Comparison of ENCODE assay signal across 12 cellular contexts in genomic region chr15:37093480-37094410, GRCh38. TPM values are rescaled to one million over a fixed set of nuclear protein-coding genes. Genes with fewer than 3 reads are reported as not detected.
DNase-seq lines count a peak whose midpoint lies in the region; ATAC-seq and TF ChIP-seq lines count a peak whose summit lies in the region.
"Had no signal": no experiment of that assay in that cellular context is flagged by ENCODE, and none has a peak within 500 bp of the region (broad histone marks: within the 10 kb centered on the region; RNA-seq: fewer than 3 reads in every experiment).

No MANE protein-coding gene starts in this region.

- peaks cover 0 to 21% of the 10 kb centered on the region in 2 donors for H3K4me1 ChIP-seq in ascending aorta
- H3K4me1 ChIP-seq in right cardiac atrium (ENCODE audit: control insufficient read depth, insufficient read depth, low read length): peaks cover 2% of the 10 kb centered on the region

- peak; percentile 83 for DNase-seq in HCEC 1CT
- DNase-seq in ascending aorta (ENCODE audit: low spot score in 2 of 2): no peak
- DNase-seq in right cardiac atrium: peak in 1 of 3 donors; percentile 28
- no peak for DNase-seq in retinal pigment epithelial cell (ENCODE audit: low read depth)
- DNase-seq in DMS79 treated with DMSO at 0.1 percent for 48 hours (lab: John Stamatoyannopoulos, UW): no peak
- no peak for DNase-seq in OCI-M2 (lab: John Stamatoyannopoulos, UW; ENCODE audit: unreplicated experiment)
- DNase-seq: activated CD4-positive, alpha-beta memory T cell treated with anti-CD3 and anti-CD28 coated beads, Interleukin-2, amount 10 ng/mL, durations not matched to agents 7 days and 5 days; NCI-H2029 treated with DMSO at 0.1 percent for 48 hours; stimulated activated CD4-positive, alpha-beta T cell treated with anti-CD3 and anti-CD28 coated beads, Interleukin-12 subunit alpha, Interleukin-12 subunit beta, amount 100 ng/mL, for 4 hours; thyroid gland had no signal

- H3K27ac ChIP-seq in ascending aorta: peak overlapping the region; percentile 94 to 96
- peak overlapping the region; percentile 75 for H3K27ac ChIP-seq in right cardiac atrium (ENCODE audit: low read length)

- ATAC-seq in right cardiac atrium (no peak), GM18502 (IDR thresholded peaks at IDR 0.05; ENCODE audit: poor library complexity, unreplicated experiment) (no peak)
- no peak for ATAC-seq in activated CD4-positive, CD25-positive, alpha-beta regulatory T cell treated with anti-CD3 and anti-CD28 coated beads, Interleukin-2, amount 50 U/mL, for 24 hours

- H3K36me3 ChIP-seq in ascending aorta: peaks cover 0 to 3% of the 10 kb centered on the region in 2 donors
- H3K36me3 ChIP-seq: thyroid gland had no signal

- TF ChIP-seq CTCF in ascending aorta (IDR thresholded peaks at IDR 0.05): no peak
- no peak for TF ChIP-seq CTCF in retinal pigment epithelial cell (conservative IDR thresholded peaks at IDR 0.05; ENCODE audit: low read depth, low read length)

- intact Hi-C loops in ascending aorta (cut with DNase I): loop anchor here (10.0 kb wide), 1 partner anchor 1789 kb away; no protein-coding TSS in a partner anchor
- intact Hi-C loops in right cardiac atrium (cut with DNase I): loop anchor here in 1 of 4 donors (10.0 kb wide), 1 partner anchor 79 kb away; no protein-coding TSS in a partner anchor

- WGBS in right cardiac atrium: 44% methylated on average over 12 of the region's 12 CpGs

- peak overlapping the region; percentile 66 to 81 for H3K4me3 ChIP-seq in ascending aorta
- H3K4me3 ChIP-seq in right cardiac atrium (ENCODE audit: low read length): peak overlapping the region; percentile 97
- H3K4me3 ChIP-seq in retinal pigment epithelial cell (ENCODE audit: low read length): peak overlapping the region; percentile 97
- H3K4me3 ChIP-seq: thyroid gland had no signal

- no peaks in the 10 kb centered on the region for H3K9me3 ChIP-seq in ascending aorta
- no peaks in the 10 kb centered on the region for H3K9me3 ChIP-seq in right cardiac atrium (ENCODE audit: control insufficient read depth, low read length)
- H3K9me3 ChIP-seq: thyroid gland had no signal

- H3K27me3 ChIP-seq in ascending aorta (no peaks in the 10 kb centered on the region), right cardiac atrium (ENCODE audit: control insufficient read depth, insufficient read depth) (no peaks in the 10 kb centered on the region)

RNA-seq across cellular contexts. Expression of gene MEIS2, which starts 6.6 kb away (rescaled TPM):
- total RNA-seq in ascending aorta (11.5 TPM), right cardiac atrium (10 to 100 TPM; 28.9 to 33.4 (median 31.0) TPM)
- 14.8 TPM for polyA plus RNA-seq in right cardiac atrium
- total RNA-seq: activated CD4-positive, alpha-beta memory T cell treated with anti-CD3 and anti-CD28 coated beads, Interleukin-2, amount 10 ng/mL, durations not matched to agents 7 days and 5 days had no signal
